In the genomic region with DNA sequence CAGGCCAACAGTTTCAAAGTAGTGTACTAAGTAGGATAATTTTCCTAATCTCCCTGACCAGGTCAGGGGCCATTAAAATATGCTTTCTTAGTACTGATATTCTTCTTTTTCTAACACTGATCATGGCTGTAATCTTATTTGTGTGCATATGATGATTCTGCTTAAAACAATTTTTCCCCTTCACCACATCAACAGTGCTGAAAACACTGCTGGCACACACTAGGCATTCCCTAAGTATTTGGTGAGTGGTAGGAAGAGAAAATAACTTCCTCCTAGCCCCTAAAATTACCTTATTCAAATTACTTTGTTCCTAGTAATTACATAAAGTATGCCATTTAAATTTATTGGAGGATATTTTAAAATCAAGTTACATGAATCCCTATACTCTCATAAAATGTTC, we compare ENCODE assay signal across 17 cellular contexts.
"Had no signal": no experiment of that assay in that cellular context is flagged by ENCODE, and none has a peak within 500 bp of the region (broad histone marks: within the 10 kb centered on the region; RNA-seq: fewer than 3 reads in every experiment).

No MANE protein-coding gene starts in this region.

- ATAC-seq: left ventricle myocardium superior; natural killer cell; sciatic nerve; stimulated activated effector memory CD8-positive, alpha-beta T cell treated with anti-CD3 and anti-CD28 coated beads, Interleukin-12 subunit alpha, Interleukin-12 subunit beta, amount 100 ng/mL, for 72 hours had no signal

- H3K27me3 ChIP-seq: dorsolateral prefrontal cortex, neutrophil, upper lobe of left lung had no signal

- H3K27ac ChIP-seq: dorsolateral prefrontal cortex, neutrophil, parathyroid adenoma, thoracic aorta, tibial nerve, upper lobe of left lung had no signal

- DNase-seq: dorsolateral prefrontal cortex; effector CD4-positive, alpha-beta T cell; hypothalamus; immature natural killer cell; left ventricle myocardium superior; natural killer cell; stimulated activated CD4-positive, alpha-beta T cell treated with anti-CD3 and anti-CD28 coated beads, Interleukin-2, amount 100 ng/mL, for 24 hours; stimulated activated CD4-positive, alpha-beta T cell treated with anti-CD3 and anti-CD28 coated beads, Interleukin-4, amount 100 ng/mL, for 24 hours; stimulated activated naive CD4-positive, alpha-beta T cell treated with Interleukin-2 at 50 U/mL for 16 hours; upper lobe of left lung had no signal

- H3K9ac ChIP-seq: parathyroid adenoma had no signal

- H3K79me2 ChIP-seq: parathyroid adenoma had no signal

- H3K9me3 ChIP-seq: neutrophil, thoracic aorta, tibial nerve, upper lobe of left lung had no signal

- H3K4me1 ChIP-seq: parathyroid adenoma, tibial nerve, upper lobe of left lung had no signal

- H2AFZ ChIP-seq: parathyroid adenoma had no signal

- H3K4me3 ChIP-seq: dorsolateral prefrontal cortex, lung, thoracic aorta, tibial nerve, upper lobe of left lung had no signal
